ENCODE assay signal across 12 cellular contexts in genomic region chr16:49019826-49020401, GRCh38.
DNase-seq lines count a peak whose midpoint lies in the region; ATAC-seq and TF ChIP-seq lines count a peak whose summit lies in the region.
"Had no signal": no experiment of that assay in that cellular context is flagged by ENCODE, and none has a peak within 500 bp of the region (broad histone marks: within the 10 kb centered on the region; RNA-seq: fewer than 3 reads in every experiment).

No MANE protein-coding gene starts in this region.

- H3K9me2 ChIP-seq in GM23338 (ENCODE audit: insufficient read depth), result 0 out of 2 replicates have a peak, but pooled peaks cover 6% of the 10 kb centered on the region

- 0 out of 2 replicates have a peak overlapping the region, but pooled peaks have one; percentile 52 for H3K4me2 ChIP-seq in GM23338
- H3K4me2 ChIP-seq: PC-9 had no signal

- H3K79me2 ChIP-seq in GM23338 (replicated peaks; ENCODE audit: insufficient read depth), result no peaks in the 10 kb centered on the region

- H3K4me3 Mint-ChIP-seq in GM23338, result no peak overlapping the region
- H3K4me3 Mint-ChIP-seq: activated T-helper 1 cell treated with anti-CD3 and anti-CD28 coated beads, Interleukin-12 subunit alpha, Interleukin-12 subunit beta, Interleukin-2, Interleukin-4 antibody, amounts not matched to agents 30 ng/mL and 10 ng/mL and 1 ng/mL, durations not matched to agents 14 hours and 24 hours and 36 hours had no signal

- no peak overlapping the region for H3K4me3 ChIP-seq in GM23338
- H3K4me3 ChIP-seq in rectal smooth muscle tissue (ENCODE audit: low read length), result no peak overlapping the region
- no peak overlapping the region for H3K4me3 ChIP-seq in prostate gland
- H3K4me3 ChIP-seq: PC-9 had no signal

- TF ChIP-seq POLR2A in prostate gland (IDR thresholded peaks at IDR 0.05), result no peak

- no peaks in the 10 kb centered on the region for H4K20me1 ChIP-seq in GM23338 (replicated peaks; ENCODE audit: insufficient read depth)

- H2AFZ ChIP-seq in GM23338, result peak overlapping the region; percentile 63; the same call in 1 of the 2 replicates
- H2AFZ ChIP-seq: PC-9 had no signal

- H3K27ac ChIP-seq in GM23338 (ENCODE audit: low read depth) (no peak overlapping the region), rectal smooth muscle tissue (ENCODE audit: low read depth, low read length) (peak overlapping the region; percentile 58), prostate gland (no peak overlapping the region)
- H3K27ac ChIP-seq: brain microvascular endothelial cell, PC-9 had no signal

- 61% methylated on average over 15 of the region's 15 CpGs for WGBS in prostate gland

- H3K9me3 Mint-ChIP-seq in GM23338, result no peaks in the 10 kb centered on the region
- H3K9me3 Mint-ChIP-seq: activated T-helper 1 cell treated with anti-CD3 and anti-CD28 coated beads, Interleukin-12 subunit alpha, Interleukin-12 subunit beta, Interleukin-2, Interleukin-4 antibody, amounts not matched to agents 30 ng/mL and 10 ng/mL and 1 ng/mL, durations not matched to agents 14 hours and 24 hours and 36 hours had no signal

- no peak overlapping the region for H3K27ac Mint-ChIP-seq in GM23338
- H3K27ac Mint-ChIP-seq: activated T-helper 1 cell treated with anti-CD3 and anti-CD28 coated beads, Interleukin-12 subunit alpha, Interleukin-12 subunit beta, Interleukin-2, Interleukin-4 antibody, amounts not matched to agents 30 ng/mL and 10 ng/mL and 1 ng/mL, durations not matched to agents 14 hours and 24 hours and 36 hours had no signal

- H3K9ac ChIP-seq in rectal smooth muscle tissue (ENCODE audit: low read length), result no peak overlapping the region

- peaks cover 5% of the 10 kb centered on the region for H3K27me3 Mint-ChIP-seq in GM23338 (ENCODE audit: insufficient read depth, low read depth, poor library complexity)

- 0 out of 4 replicates have a peak, but pooled peaks of 1 of the 2 experiments have one; percentile 6 for TF ChIP-seq CTCF in GM23338 (conservative IDR thresholded peaks at IDR 0.05; ENCODE audit: low read depth in 2 of 2)
- no peak for TF ChIP-seq CTCF in prostate gland (IDR thresholded peaks at IDR 0.05)

- intact Hi-C loops in prostate gland (cut with DNase I), result no loop called here

- peaks cover 53% of the 10 kb centered on the region for H3K4me1 ChIP-seq in GM23338 (ENCODE audit: insufficient read depth)
- peaks cover 27% of the 10 kb centered on the region for H3K4me1 ChIP-seq in rectal smooth muscle tissue (ENCODE audit: control insufficient read depth, insufficient read depth, low read length)
- H3K4me1 ChIP-seq in prostate gland (replicated peaks), result no peaks in the 10 kb centered on the region

- H3K27me3 ChIP-seq in GM23338 (ENCODE audit: insufficient read depth) (no peaks in the 10 kb centered on the region), rectal smooth muscle tissue (ENCODE audit: control insufficient read depth, insufficient read depth, low read length) (no peaks in the 10 kb centered on the region), prostate gland (replicated peaks; ENCODE audit: insufficient read depth) (peaks cover 3% of the 10 kb centered on the region)
- H3K27me3 ChIP-seq: brain microvascular endothelial cell had no signal

- no peak for DNase-seq in GM23338 (ENCODE audit: low spot score)
- peak; percentile 90 for DNase-seq in NCI-H510A (lab: John Stamatoyannopoulos, UW)
- peak; percentile 22 to 74 for DNase-seq in cerebellar nuclear complex (lab: John Stamatoyannopoulos, UW)
- no peak for DNase-seq in prostate gland (ENCODE audit: low spot score)
- DNase-seq in activated gamma-delta T cell treated with Interleukin-2 at 50 U/mL for 16 hours, result no peak
- no peak for DNase-seq in UCSD-AML1 (lab: John Stamatoyannopoulos, UW; ENCODE audit: unreplicated experiment)
- DNase-seq: activated CD4-positive, alpha-beta T cell treated with anti-CD3 and anti-CD28 coated beads for 48 hours; brain microvascular endothelial cell; PC-9; T-helper 2 cell had no signal

- peaks cover 50% of the 10 kb centered on the region for H3K4me1 Mint-ChIP-seq in GM23338

- no peaks in the 10 kb centered on the region for H3F3A ChIP-seq in GM23338 (replicated peaks; ENCODE audit: low read depth)

- ATAC-seq in GM23338, result no peak; the same call in 1 of the 3 replicates

- H3K36me3 ChIP-seq in GM23338 (ENCODE audit: insufficient read depth) (no peaks in the 10 kb centered on the region), rectal smooth muscle tissue (ENCODE audit: control insufficient read depth, insufficient read depth, low read length) (no peaks in the 10 kb centered on the region), prostate gland (no peaks in the 10 kb centered on the region)
- H3K36me3 ChIP-seq: brain microvascular endothelial cell had no signal

- no peaks in the 10 kb centered on the region; the same call in 2 of the 3 replicates for H3K36me3 Mint-ChIP-seq in GM23338 (ENCODE audit: low read depth)

- no peaks in the 10 kb centered on the region for H3K9me3 ChIP-seq in prostate gland

TF ChIP-seq in GM23338, 12 proteins besides CTCF, POLR2A, EP300 and RAD21 (continues in another document):
- TF ChIP-seq POLR2AphosphoS5 (IDR thresholded peaks at IDR 0.05; ENCODE audit: low read depth), result no peak
- no peak for TF ChIP-seq ZNF114 (CRISPR knock-in tag; IDR thresholded peaks at IDR 0.05)
- no peak for TF ChIP-seq STAT1 (IDR thresholded peaks at IDR 0.05; ENCODE audit: unreplicated experiment)
- no peak for TF ChIP-seq ZNF331 (CRISPR knock-in tag; IDR thresholded peaks at IDR 0.05; ENCODE audit: low read depth)
- TF ChIP-seq EZH2phosphoT487 (IDR thresholded peaks at IDR 0.05; ENCODE audit: unreplicated experiment), result no peak
- no peak for TF ChIP-seq CREB1 (CRISPR knock-in tag; IDR thresholded peaks at IDR 0.05; ENCODE audit: low read depth)
- no peak for TF ChIP-seq EZH2 (IDR thresholded peaks at IDR 0.05; ENCODE audit: low read depth, unreplicated experiment)
- TF ChIP-seq JUNB (IDR thresholded peaks at IDR 0.05; ENCODE audit: unreplicated experiment), result no peak
- TF ChIP-seq, protein P1, sequence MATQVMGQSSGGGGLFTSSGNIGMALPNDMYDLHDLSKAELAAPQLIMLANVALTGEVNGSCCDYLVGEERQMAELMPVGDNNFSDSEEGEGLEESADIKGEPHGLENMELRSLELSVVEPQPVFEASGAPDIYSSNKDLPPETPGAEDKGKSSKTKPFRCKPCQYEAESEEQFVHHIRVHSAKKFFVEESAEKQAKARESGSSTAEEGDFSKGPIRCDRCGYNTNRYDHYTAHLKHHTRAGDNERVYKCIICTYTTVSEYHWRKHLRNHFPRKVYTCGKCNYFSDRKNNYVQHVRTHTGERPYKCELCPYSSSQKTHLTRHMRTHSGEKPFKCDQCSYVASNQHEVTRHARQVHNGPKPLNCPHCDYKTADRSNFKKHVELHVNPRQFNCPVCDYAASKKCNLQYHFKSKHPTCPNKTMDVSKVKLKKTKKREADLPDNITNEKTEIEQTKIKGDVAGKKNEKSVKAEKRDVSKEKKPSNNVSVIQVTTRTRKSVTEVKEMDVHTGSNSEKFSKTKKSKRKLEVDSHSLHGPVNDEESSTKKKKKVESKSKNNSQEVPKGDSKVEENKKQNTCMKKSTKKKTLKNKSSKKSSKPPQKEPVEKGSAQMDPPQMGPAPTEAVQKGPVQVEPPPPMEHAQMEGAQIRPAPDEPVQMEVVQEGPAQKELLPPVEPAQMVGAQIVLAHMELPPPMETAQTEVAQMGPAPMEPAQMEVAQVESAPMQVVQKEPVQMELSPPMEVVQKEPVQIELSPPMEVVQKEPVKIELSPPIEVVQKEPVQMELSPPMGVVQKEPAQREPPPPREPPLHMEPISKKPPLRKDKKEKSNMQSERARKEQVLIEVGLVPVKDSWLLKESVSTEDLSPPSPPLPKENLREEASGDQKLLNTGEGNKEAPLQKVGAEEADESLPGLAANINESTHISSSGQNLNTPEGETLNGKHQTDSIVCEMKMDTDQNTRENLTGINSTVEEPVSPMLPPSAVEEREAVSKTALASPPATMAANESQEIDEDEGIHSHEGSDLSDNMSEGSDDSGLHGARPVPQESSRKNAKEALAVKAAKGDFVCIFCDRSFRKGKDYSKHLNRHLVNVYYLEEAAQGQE (IDR thresholded peaks at IDR 0.05; ENCODE audit: unreplicated experiment), result no peak

Comparison
In these comparisons a context has a peak if more than half of its experiments do, and no peak if none do; other contexts are left out.
1. DNase-seq: peak in NCI-H510A (single experiment) and cerebellar nuclear complex (2 of 2); none in GM23338 (single experiment), prostate gland (single experiment), activated gamma-delta T cell treated with Interleukin-2 at 50 U/mL for 16 hours (single experiment) and UCSD-AML1 (single experiment).